16 cellular contexts compared by ENCODE assay signal in genomic region chr10:114367676-114368391, GRCh38. TPM values are rescaled to one million over a fixed set of nuclear protein-coding genes. Genes with fewer than 3 reads are reported as not detected.
DNase-seq lines count a peak whose midpoint lies in the region; ATAC-seq and TF ChIP-seq lines count a peak whose summit lies in the region.
"Had no signal": no experiment of that assay in that cellular context is flagged by ENCODE, and none has a peak within 500 bp of the region (broad histone marks: within the 10 kb centered on the region; RNA-seq: fewer than 3 reads in every experiment).

No MANE protein-coding gene starts in this region.

- DNase-seq in A172 (ENCODE audit: low spot score) (peak; percentile 83), Panc1 (ENCODE audit: low read depth, low spot score) (no peak), ovary (peak in 3 of 5 donors; percentile 43 to 59 (median 55)), GM13976 (ENCODE audit: low spot score) (no peak), SW 1271 (lab: John Stamatoyannopoulos, UW) (no peak)
- DNase-seq: activated CD4-positive, alpha-beta T cell treated with anti-CD3 and anti-CD28 coated beads for 48 hours; activated T-cell treated with anti-CD3 and anti-CD28 coated beads, Interleukin-2, amount 50 U/mL, for 4 hours; Calu3; foreskin fibroblast; H9; NCI-H2171 treated with DMSO at 0.1 percent for 48 hours; small intestine had no signal

- no peaks in the 10 kb centered on the region for H3K9me3 ChIP-seq in Panc1 (ENCODE audit: control insufficient read depth, insufficient read depth, low read depth, low read length)
- no peaks in the 10 kb centered on the region for H3K9me3 ChIP-seq in gastroesophageal sphincter
- H3K9me3 ChIP-seq in ovary: no peaks in the 10 kb centered on the region
- H3K9me3 ChIP-seq: adrenal gland had no signal

- TF ChIP-seq POLR2A in gastroesophageal sphincter (IDR thresholded peaks at IDR 0.05) (no peak), ovary (IDR thresholded peaks at IDR 0.05) (no peak)

- TF ChIP-seq EP300 in gastroesophageal sphincter (IDR thresholded peaks at IDR 0.05) (no peak), ovary (IDR thresholded peaks at IDR 0.05) (no peak)

- H3K4me3 ChIP-seq in Panc1 (ENCODE audit: low read depth in 2 of 2, low read length in 2 of 2) (no peak overlapping the region), gastroesophageal sphincter (no peak overlapping the region), ovary (no peak overlapping the region)
- H3K4me3 ChIP-seq: adrenal gland had no signal

- BruUV-seq in Panc1 (replicated peaks; lab: Mats Ljungman, UMichigan): no TSS peak

- POLR2A ChIA-PET in Panc1 (lab: Charles Lee): no interaction called here

- H3K36me3 ChIP-seq in Panc1 (ENCODE audit: control insufficient read depth, insufficient read depth, low read length) (no peaks in the 10 kb centered on the region), gastroesophageal sphincter (no peaks in the 10 kb centered on the region), ovary (no peaks in the 10 kb centered on the region)
- H3K36me3 ChIP-seq: adrenal gland had no signal

- CTCF ChIA-PET in Panc1 (lab: Charles Lee): no interaction called here

- intact Hi-C loops in Panc1 (cut with micrococcal nuclease; ENCODE audit: unreplicated experiment): no loop called here
- intact Hi-C loops in ovary (cut with DNase I): no loop called here

- H3K27ac ChIP-seq in Panc1 (ENCODE audit: low read length) (no peak overlapping the region), gastroesophageal sphincter (peak overlapping the region in 3 of 4 donors; percentile 62 to 79 (median 71)), ovary (peak overlapping the region in 1 of 2 donors; percentile 84)

- in situ Hi-C loops in Panc1 (cut with HindIII; ENCODE audit: low pct_unique_long_range_greater_than_20kb, low sequenced_read_pairs) (no loop called here), GM13976 (cut with MboI; ENCODE audit: low sequenced_read_pairs, unreplicated experiment) (no loop called here)

- H3K27me3 ChIP-seq in Panc1 (ENCODE audit: control insufficient read depth, insufficient read depth, low read length) (no peaks in the 10 kb centered on the region), gastroesophageal sphincter (no peaks in the 10 kb centered on the region), ovary (no peaks in the 10 kb centered on the region)

- TF ChIP-seq CTCF in Panc1 (IDR thresholded peaks at IDR 0.05): no peak
- no peak for TF ChIP-seq CTCF in gastroesophageal sphincter (IDR thresholded peaks at IDR 0.05)
- no peak for TF ChIP-seq CTCF in ovary (IDR thresholded peaks at IDR 0.05)
- TF ChIP-seq CTCF in GM13976 (IDR thresholded peaks at IDR 0.05; ENCODE audit: borderline replicate concordance, control extremely low read depth, extremely low read depth, insufficient read depth, missing control alignments): no peak

- ATAC-seq in Panc1 (peak; percentile 48), gastroesophageal sphincter (peak; percentile 35), HG02884 (IDR thresholded peaks at IDR 0.05; ENCODE audit: unreplicated experiment) (no peak), HG02759 (IDR thresholded peaks at IDR 0.05; ENCODE audit: unreplicated experiment) (no peak)
- ATAC-seq: activated T-cell treated with anti-CD3 and anti-CD28 coated beads, Interleukin-2, amount 50 U/mL, for 4 hours had no signal

- peaks cover 30% of the 10 kb centered on the region for H3K4me1 ChIP-seq in Panc1 (ENCODE audit: control insufficient read depth, insufficient read depth, low read length)
- peaks cover 0 to 41% (median 12%) of the 10 kb centered on the region in 3 donors for H3K4me1 ChIP-seq in gastroesophageal sphincter
- H3K4me1 ChIP-seq in ovary (ENCODE audit: insufficient read depth): peaks cover 18% of the 10 kb centered on the region

- WGBS in gastroesophageal sphincter (ENCODE audit: low coverage in 1 of 2), 2 donors: 41 to 67% methylated on average over 7 to 9 of the region's 9 CpGs
- 35 to 42% (median 38%) methylated on average over 9 of the region's 9 CpGs for WGBS in ovary, 3 donors

RNA-seq across cellular contexts. Expression of gene AFAP1L2, which starts 36.5 kb away (rescaled TPM):
- 0.50 and 1.4 TPM in 2 replicates for total RNA-seq in A172 (2014; rRNA removed; shearing (Covaris generic))
- 170 TPM for total RNA-seq in Panc1 (2021; ENCODE audit: unreplicated experiment)
- 113 TPM for polyA plus RNA-seq in Panc1 (2012; ENCODE audit: insufficient read length)
- 10 to 100 TPM; 20.5 to 29.5 (median 23.9) TPM for total RNA-seq in gastroesophageal sphincter
- 10 to 100 TPM in 6 of 7 donors, 1 to 10 TPM in 1; 9.8 to 53.7 (median 25.3) TPM for total RNA-seq in ovary
- polyA plus RNA-seq in ovary: 10 to 100 TPM; 18.7 to 19.5 TPM

Comparison
In these comparisons a context has a peak if more than half of its experiments do, and no peak if none do; other contexts are left out.
1. DNase-seq: peak in A172 (single experiment) and ovary (3 of 5); none in Panc1 (single experiment), GM13976 (single experiment) and SW 1271 (0 of 2).
2. ATAC-seq: peak in Panc1 (single experiment) and gastroesophageal sphincter (single experiment); none in HG02884 (single experiment) and HG02759 (single experiment).